ENCODE assay signal across 1 cellular context in the genomic region with DNA sequence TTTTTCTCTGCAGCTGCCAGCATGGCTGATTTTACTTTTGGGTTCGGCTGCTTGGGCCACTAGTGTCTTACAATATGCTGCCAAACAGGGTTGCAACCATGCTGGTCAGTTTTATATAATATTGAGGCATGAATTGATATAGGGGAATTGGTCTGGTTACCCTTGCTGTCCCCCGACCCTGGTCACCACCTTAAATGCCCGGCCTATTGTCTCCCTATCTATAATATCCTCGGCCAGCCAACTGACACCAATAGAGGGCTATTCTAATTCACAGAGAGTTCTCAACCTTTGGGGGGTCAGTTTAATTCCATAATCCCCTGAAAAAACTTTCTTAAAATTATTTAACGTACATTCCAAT.
TF ChIP-seq lines count a peak whose summit lies in the region.

No MANE protein-coding gene starts in this region.

TF ChIP-seq in GM12878, 131 proteins besides CTCF, POLR2A, EP300 and RAD21:
- no peak for TF ChIP-seq CREB1 (IDR thresholded peaks at IDR 0.05; ENCODE audit: low read depth)
- TF ChIP-seq RFX5 (IDR thresholded peaks at IDR 0.05; ENCODE audit: low read depth, low read length), result no peak
- TF ChIP-seq NFXL1 (IDR thresholded peaks at IDR 0.05; ENCODE audit: borderline replicate concordance), result no peak
